In the genomic region with DNA sequence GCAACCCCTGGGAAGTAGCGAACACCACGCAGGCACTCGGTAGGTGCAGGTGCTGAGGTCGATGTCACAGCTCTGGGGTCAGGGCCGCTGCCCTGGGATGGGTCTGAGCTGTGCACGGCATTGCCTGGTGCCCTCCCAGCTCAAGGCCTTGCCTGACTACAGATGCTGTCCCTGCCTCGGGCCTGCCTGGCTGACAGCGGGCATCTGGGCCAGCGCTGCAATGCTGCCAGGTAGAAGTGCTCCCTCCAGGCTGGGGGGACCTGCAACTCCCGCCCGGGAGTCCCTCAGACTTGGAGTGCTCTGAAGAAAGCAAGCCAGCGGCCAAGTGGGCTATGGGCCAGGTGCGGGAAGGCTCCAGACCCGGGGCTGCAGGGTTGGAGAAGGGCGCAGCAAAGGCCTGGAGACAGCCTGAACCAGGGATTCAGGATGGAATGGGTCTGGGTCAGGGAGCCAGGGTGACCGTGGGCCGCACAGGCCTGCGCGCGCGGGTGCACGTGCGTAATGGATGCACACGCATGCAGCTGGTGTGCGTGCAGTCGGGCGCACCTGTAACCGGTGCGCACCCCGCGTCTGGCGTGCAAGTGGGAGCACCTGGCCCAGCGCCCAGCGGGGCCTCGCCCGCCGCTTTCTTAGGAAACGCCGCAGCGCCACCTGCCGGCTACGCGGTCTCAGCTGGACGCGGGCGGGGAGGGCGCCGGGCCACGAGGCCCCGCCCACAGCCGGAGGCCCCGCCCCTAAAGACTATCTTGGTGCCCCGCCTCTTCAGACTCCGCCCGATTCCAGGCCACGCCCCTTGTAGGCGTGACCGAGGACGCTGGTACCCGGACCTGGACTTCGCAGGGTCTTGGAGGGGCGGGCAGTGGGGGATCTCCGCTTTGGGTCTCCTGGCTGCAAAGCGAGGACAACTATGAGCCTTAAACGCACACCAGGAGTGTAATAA, we compare ENCODE assay signal across 8 cellular contexts. TPM values are rescaled to one million over a fixed set of nuclear protein-coding genes. Genes with fewer than 3 reads are reported as not detected.
DNase-seq lines count a peak whose midpoint lies in the region; ATAC-seq and TF ChIP-seq lines count a peak whose summit lies in the region.

No MANE protein-coding gene starts in this region.

- H3K36me3 ChIP-seq in CD8-positive, alpha-beta T cell (ENCODE audit: insufficient read depth, low read length), result no peaks in the 10 kb centered on the region
- no peaks in the 10 kb centered on the region for H3K36me3 ChIP-seq in upper lobe of right lung

- H3K9me3 ChIP-seq in CD8-positive, alpha-beta T cell (ENCODE audit: low read length), result no peaks in the 10 kb centered on the region
- H3K9me3 ChIP-seq in upper lobe of right lung, result no peaks in the 10 kb centered on the region

- POLR2A ChIA-PET in CD8-positive, alpha-beta T cell (lab: Charles Lee), result no interaction called here

- CTCF ChIA-PET in CD8-positive, alpha-beta T cell (lab: Charles Lee), result interaction anchor here (0.6 to 1.3 kb wide), 5 partner anchors 8 to 193 kb away, joined by 3 to 5 read pairs (median 3); no protein-coding TSS in a partner anchor

- DNase-seq in CD8-positive, alpha-beta T cell, result peak; percentile 80 to 97 (median 89)
- DNase-seq in NCI-H1417 treated with DMSO at 0.1 percent for 48 hours (lab: John Stamatoyannopoulos, UW) (peak; percentile 56), SW 1271 (lab: John Stamatoyannopoulos, UW) (peak; percentile 26 to 80), Right ventricle myocardium inferior (ENCODE audit: missing footprints) (peak; percentile 91), posterior vena cava (ENCODE audit: low spot score) (peak; percentile 95), upper lobe of right lung (peak; percentile 93)

- H3K9me3 Mint-ChIP-seq in CD8-positive, alpha-beta T cell, result no peaks in the 10 kb centered on the region
- H3K9me3 Mint-ChIP-seq in activated naive CD8-positive, alpha-beta T cell (ENCODE audit: low read depth), result no peaks in the 10 kb centered on the region

- H3K27ac ChIP-seq in CD8-positive, alpha-beta T cell (ENCODE audit: low read depth, low read length), result no peak overlapping the region
- H3K27ac ChIP-seq in upper lobe of right lung, result no peak overlapping the region

- H3K36me3 Mint-ChIP-seq in CD8-positive, alpha-beta T cell, result no peaks in the 10 kb centered on the region
- no peaks in the 10 kb centered on the region for H3K36me3 Mint-ChIP-seq in activated naive CD8-positive, alpha-beta T cell

- H3K4me1 Mint-ChIP-seq in CD8-positive, alpha-beta T cell (ENCODE audit: low read depth), result peaks cover 13% of the 10 kb centered on the region
- peaks cover 14% of the 10 kb centered on the region for H3K4me1 Mint-ChIP-seq in activated naive CD8-positive, alpha-beta T cell (ENCODE audit: low read depth)

- TF ChIP-seq CTCF in CD8-positive, alpha-beta T cell (IDR thresholded peaks at IDR 0.05), result peak; percentile 81
- peak; percentile 71 for TF ChIP-seq CTCF in upper lobe of right lung (IDR thresholded peaks at IDR 0.05)

- H3K4me3 Mint-ChIP-seq in CD8-positive, alpha-beta T cell, result peak overlapping the region; percentile 61
- peak overlapping the region; percentile 62 for H3K4me3 Mint-ChIP-seq in activated naive CD8-positive, alpha-beta T cell

- H3K27ac Mint-ChIP-seq in CD8-positive, alpha-beta T cell, result no peak overlapping the region
- no peak overlapping the region for H3K27ac Mint-ChIP-seq in activated naive CD8-positive, alpha-beta T cell

- H3K27me3 Mint-ChIP-seq in CD8-positive, alpha-beta T cell (ENCODE audit: low read depth), result peaks cover 6% of the 10 kb centered on the region
- peaks cover 2% of the 10 kb centered on the region for H3K27me3 Mint-ChIP-seq in activated naive CD8-positive, alpha-beta T cell

- intact Hi-C loops in CD8-positive, alpha-beta T cell (cut with DNase I, micrococcal nuclease), result loop anchor here (1.0 to 5.0 kb wide), 8 partner anchors 20 to 990 kb away; a partner anchor contains a TSS
- intact Hi-C loops in Right ventricle myocardium inferior (cut with DNase I), result loop anchor here (5.0 kb wide), 1 partner anchor 185 kb away; no protein-coding TSS in a partner anchor
- intact Hi-C loops in posterior vena cava (cut with DNase I), result loop anchor here in 1 of 2 donors (10.0 kb wide), 1 partner anchor 188 kb away; no protein-coding TSS in a partner anchor
- intact Hi-C loops in upper lobe of right lung (cut with DNase I), result no loop called here

- H3K4me3 ChIP-seq in CD8-positive, alpha-beta T cell (ENCODE audit: low read depth, low read length), result peak overlapping the region; percentile 30
- H3K4me3 ChIP-seq in upper lobe of right lung, result peak overlapping the region; percentile 19

- H3K27me3 ChIP-seq in CD8-positive, alpha-beta T cell (ENCODE audit: insufficient read depth, low read length), result no peaks in the 10 kb centered on the region
- peaks cover 24% of the 10 kb centered on the region for H3K27me3 ChIP-seq in upper lobe of right lung

- peaks cover 24% of the 10 kb centered on the region for H3K4me1 ChIP-seq in CD8-positive, alpha-beta T cell (ENCODE audit: insufficient read depth, low read length)
- H3K4me1 ChIP-seq in upper lobe of right lung, result peaks cover 5% of the 10 kb centered on the region

- peak; percentile 91 for ATAC-seq in CD8-positive, alpha-beta T cell
- ATAC-seq in GM21825 (IDR thresholded peaks at IDR 0.05; ENCODE audit: unreplicated experiment), result peak; percentile 74
- peak; percentile 89 for ATAC-seq in Right ventricle myocardium inferior
- peak; percentile 96 for ATAC-seq in upper lobe of right lung

RNA-seq across cellular contexts. Expression of a gene that starts 46.7 kb away (rescaled TPM):
- total RNA-seq in CD8-positive, alpha-beta T cell, result 1 to 10 TPM; 1.2 to 2.1 TPM
- total RNA-seq in Right ventricle myocardium inferior (9.0 TPM), posterior vena cava (10 to 100 TPM; 33.3 to 38.5 TPM), upper lobe of right lung (37.6 TPM)
